ENCODE assay signal across 8 cellular contexts in genomic region chr14:24299255-24300191, GRCh38. TPM values are rescaled to one million over a fixed set of nuclear protein-coding genes. Genes with fewer than 3 reads are reported as not detected.
A peak's percentile ranks its signal among the peaks of the same experiment; 100 is the strongest.
DNase-seq lines count a peak whose midpoint lies in the region; ATAC-seq, FAIRE-seq and TF ChIP-seq lines count a peak whose summit lies in the region.

TSS of gene DHRS1 (minus strand) at chr14:24299780. CDS start at chr14:24299106, 674 bp downstream.
TSS of gene NOP9 (plus strand) at chr14:24299850. CDS start at chr14:24299955, 105 bp downstream.

- in situ Hi-C loops in HepG2 (cut with HindIII; ENCODE audit: extremely low pct_ligation_motif_present, low pct_unique_long_range_greater_than_20kb) = loop anchor here (5.0 kb wide), 1 partner anchor 57 kb away; the partner anchor contains the start of gene TINF2

- H3K9me3 Mint-ChIP-seq in dendritic cell treated with granulocyte-macrophage colony-stimulating factor and Interleukin-4, amounts not matched to agents 40 ng/mL and 50 ng/mL, for 4 days = no peaks in the 10 kb centered on the region

- H3K27me3 ChIP-seq in HepG2 (ENCODE audit: control insufficient read depth in 1 of 2, insufficient read depth in 2 of 2, low read length in 2 of 2) = no peaks in the 10 kb centered on the region; a peak in 1 of 5 replicates

- peak; percentile 54; the same call in 1 of the 2 replicates for TF ChIP-seq RAD21 in HepG2 (CRISPR knock-in tag; IDR thresholded peaks at IDR 0.05)

- intact Hi-C loops in dendritic cell treated with granulocyte-macrophage colony-stimulating factor and Interleukin-4, amounts not matched to agents 40 ng/mL and 50 ng/mL, for 4 days (cut with micrococcal nuclease) = no loop called here
- intact Hi-C loops in HepG2 (cut with micrococcal nuclease; ENCODE audit: unreplicated experiment) = loop anchor here (1.0 to 10.0 kb wide), 3 partner anchors 8 to 995 kb away; partner anchors contain the start of genes BCL2L2, CIDEB, EMC9 and PPP1R3E

- peak within 1 kb of the TSS; percentile 88 for H3K4me3 Mint-ChIP-seq in dendritic cell treated with granulocyte-macrophage colony-stimulating factor and Interleukin-4, amounts not matched to agents 40 ng/mL and 50 ng/mL, for 4 days

- H3K4me2 ChIP-seq in HepG2 (ENCODE audit: low read depth, low read length) = peak within 1 kb of the TSS; percentile 99

- peaks cover 81% of the 10 kb centered on the region for H3K36me3 Mint-ChIP-seq in dendritic cell treated with granulocyte-macrophage colony-stimulating factor and Interleukin-4, amounts not matched to agents 40 ng/mL and 50 ng/mL, for 4 days (ENCODE audit: low read depth)

- H3K9ac ChIP-seq in HepG2 (ENCODE audit: insufficient read depth, low read depth, low read length) = peak within 1 kb of the TSS; percentile 92

- peak in 1 of 2 experiments; percentile 88; a peak in 2 of 4 replicates for TF ChIP-seq POLR2A in HepG2 (IDR thresholded peaks at IDR 0.05; ENCODE audit: insufficient read depth in 1 of 2, low read depth in 2 of 2, low read length in 2 of 2)

- ATAC-seq in GM19025 (IDR thresholded peaks at IDR 0.05; ENCODE audit: low read depth, unreplicated experiment) (peak; percentile 61), HG03342 (IDR thresholded peaks at IDR 0.05; ENCODE audit: unreplicated experiment) (peak; percentile 51), HepG2 (peak; percentile 80)

- POLR2A ChIA-PET in HepG2 (lab: Yijun Ruan, JAX) = interaction anchor here (0.6 to 24.7 kb wide), 35 partner anchors 9 to 541 kb away, joined by 3 to 850 read pairs (median 6); partner anchors contain the start of genes CBLN3, CHMP4A, CIDEB and DCAF11

- FAIRE-seq in HepG2 (lab: Jason Lieb, UNC) = peak; percentile 74

- peaks cover 39% of the 10 kb centered on the region for H3K79me2 ChIP-seq in HepG2 (ENCODE audit: insufficient read depth, low read length)

- H3K36me3 ChIP-seq in HepG2 (replicated peaks in 1 of 2; ENCODE audit: control insufficient read depth in 1 of 2, insufficient read depth in 2 of 2, low read length in 2 of 2) = peaks cover 44 to 55% of the 10 kb centered on the region in 2 experiments

- CTCF ChIA-PET in HepG2 (lab: Yijun Ruan, JAX; ENCODE audit: low intra/inter-chr PET ratio, low total read pairs) = interaction anchor here (1.6 to 5.7 kb wide), 5 partner anchors 9 to 86 kb away, joined by 4 to 217 read pairs (median 44); partner anchors contain the start of genes CHMP4A, CIDEB, LTB4R2 and MDP1

- under 1% methylated on average over 58 of the region's 75 CpGs for WGBS in HepG2 (ENCODE audit: low lambda C conversion rate)

- H3K4me3 ChIP-seq in HepG2 (replicated peaks in 1 of 3; ENCODE audit: insufficient read depth in 1 of 3, low read depth in 2 of 3, low read length in 3 of 3) = peak within 1 kb of the TSS; percentile 79 to 98 (median 89)

- TF ChIP-seq CTCF in HepG2 (CRISPR knock-in tag; IDR thresholded peaks at IDR 0.05) = peak; percentile 53

- H2AFZ ChIP-seq in HepG2 (ENCODE audit: low read length) = no peak within 1 kb of the TSS

- TF ChIP-seq EP300 in HepG2 (IDR thresholded peaks at IDR 0.05; ENCODE audit: low read depth in 2 of 2, low read length in 2 of 2) (peak; percentile 63 to 81; a peak in 3 of 4 replicates), HepG2 (CRISPR knock-in tag; IDR thresholded peaks at IDR 0.05; ENCODE audit: borderline replicate concordance) (peak; percentile 63; the same call in 1 of the 2 replicates)

- H3K4me1 ChIP-seq in HepG2 (ENCODE audit: insufficient read depth, low read length) = peaks cover 45% of the 10 kb centered on the region

- H4K20me1 ChIP-seq in HepG2 (ENCODE audit: insufficient read depth, low read length) = 0 out of 2 replicates have a peak, but pooled peaks cover 4% of the 10 kb centered on the region

- H3K27ac Mint-ChIP-seq in dendritic cell treated with granulocyte-macrophage colony-stimulating factor and Interleukin-4, amounts not matched to agents 40 ng/mL and 50 ng/mL, for 4 days = peak within 1 kb of the TSS; percentile 88

- H3K27me3 Mint-ChIP-seq in dendritic cell treated with granulocyte-macrophage colony-stimulating factor and Interleukin-4, amounts not matched to agents 40 ng/mL and 50 ng/mL, for 4 days = no peaks in the 10 kb centered on the region

- peaks cover 43% of the 10 kb centered on the region for H3K4me1 Mint-ChIP-seq in dendritic cell treated with granulocyte-macrophage colony-stimulating factor and Interleukin-4, amounts not matched to agents 40 ng/mL and 50 ng/mL, for 4 days (ENCODE audit: low read depth)

- no peaks in the 10 kb centered on the region for H3K9me3 ChIP-seq in HepG2 (ENCODE audit: low read length)

- H3K27ac ChIP-seq in HepG2 (ENCODE audit: extremely low read length, insufficient read depth, low read length) = peak within 1 kb of the TSS; percentile 83

- BruUV-seq in HepG2 (replicated peaks; lab: Mats Ljungman, UMichigan) = TSS peak; percentile 67

- DNase-seq in AML-193 (lab: John Stamatoyannopoulos, UW) (peak; percentile 72 to 84), NCI-H510A treated with DMSO at 0.1 percent for 48 hours (lab: John Stamatoyannopoulos, UW) (peak; percentile 89), HepG2 (ENCODE audit: low spot score) (peak; percentile 93)
- peak; percentile 94 for DNase-seq in activated CD4-positive, alpha-beta T cell treated with anti-CD3 and anti-CD28 coated beads, Interleukin-2, amount 50 U/mL, for 1 hour
- peak; percentile 94 to 96 for DNase-seq in stimulated activated CD4-positive, alpha-beta T cell treated with anti-CD3 and anti-CD28 coated beads, Interleukin-2, amount 100 ng/mL, for 48 hours

RNA-seq across cellular contexts. Expression of gene DHRS1, which starts in this region (rescaled TPM):
- 46.3 and 60.8 TPM in 2 replicates for total RNA-seq in HepG2 (2016; rRNA removed; fragmentation: Illumina TruSeq; extraction: Trizol)
- total RNA-seq in HepG2 (2016; cell fraction: cytosol; rRNA removed; fragmentation: Illumina TruSeq; extraction: Trizol; ENCODE audit: low read depth) = 11.6 and 11.9 TPM in 2 replicates
- total RNA-seq in HepG2 (2016; cell fraction: insoluble cytoplasmic fraction; rRNA removed; fragmentation: Illumina TruSeq; extraction: Trizol) = 42.0 and 55.8 TPM in 2 replicates
- 12.0 and 12.3 TPM in 2 replicates for total RNA-seq in HepG2 (2016; cell fraction: membrane; rRNA removed; fragmentation: Illumina TruSeq; extraction: Trizol)
- total RNA-seq in HepG2 (2016; cell fraction: nucleus; rRNA removed; fragmentation: Illumina TruSeq; extraction: Trizol) = 49.1 and 52.1 TPM in 2 replicates
- polyA plus RNA-seq in HepG2 (2011; rRNA removed) = 49.8 and 52.2 TPM in 2 replicates
- polyA plus RNA-seq in HepG2 (2011; cell fraction: cytosol; rRNA removed) = 67.8 and 85.2 TPM in 2 replicates
- polyA plus RNA-seq in HepG2 (2011; cell fraction: nucleus; rRNA removed) = 332 and 353 TPM in 2 replicates
- 61.8 and 63.4 TPM in 2 replicates for polyA plus RNA-seq in HepG2 (2012)
- polyA plus RNA-seq in HepG2 (2016; cell fraction: cytosol; fragmentation: Illumina TruSeq; extraction: Trizol; ENCODE audit: low read depth) = 5.3 and 7.0 TPM in 2 replicates
- polyA plus RNA-seq in HepG2 (2016; cell fraction: insoluble cytoplasmic fraction; fragmentation: Illumina TruSeq; extraction: Trizol; ENCODE audit: low read depth) = 57.6 and 62.6 TPM in 2 replicates
- 8.9 and 12.3 TPM in 2 replicates for polyA plus RNA-seq in HepG2 (2016; cell fraction: membrane; fragmentation: Illumina TruSeq; extraction: Trizol; ENCODE audit: low read depth)
- 109 and 114 TPM in 2 replicates for polyA plus RNA-seq in HepG2 (2016; cell fraction: nucleus; fragmentation: Illumina TruSeq; extraction: Trizol; ENCODE audit: insufficient read depth, low read depth)
- 61.8 and 172 TPM in 2 replicates for polyA minus RNA-seq in HepG2 (2011; rRNA and poly(A)+ RNA removed; ENCODE audit: low replicate concordance)
- 39.8 and 45.8 TPM in 2 replicates for polyA minus RNA-seq in HepG2 (2011; cell fraction: cytosol; rRNA and poly(A)+ RNA removed)
- 57.2 and 59.4 TPM in 2 replicates for polyA minus RNA-seq in HepG2 (2011; cell fraction: nucleus; rRNA and poly(A)+ RNA removed)

RNA-seq across cellular contexts. Expression of gene NOP9, which starts in this region (rescaled TPM):
- 61.6 and 64.5 TPM in 2 replicates for total RNA-seq in HepG2 (2016; rRNA removed; fragmentation: Illumina TruSeq; extraction: Trizol)
- 2.7 and 3.4 TPM in 2 replicates for total RNA-seq in HepG2 (2016; cell fraction: cytosol; rRNA removed; fragmentation: Illumina TruSeq; extraction: Trizol; ENCODE audit: low read depth)
- 58.5 and 62.7 TPM in 2 replicates for total RNA-seq in HepG2 (2016; cell fraction: insoluble cytoplasmic fraction; rRNA removed; fragmentation: Illumina TruSeq; extraction: Trizol)
- total RNA-seq in HepG2 (2016; cell fraction: membrane; rRNA removed; fragmentation: Illumina TruSeq; extraction: Trizol) = 11.3 and 12.5 TPM in 2 replicates
- total RNA-seq in HepG2 (2016; cell fraction: nucleus; rRNA removed; fragmentation: Illumina TruSeq; extraction: Trizol) = 38.6 and 43.3 TPM in 2 replicates
- polyA plus RNA-seq in HepG2 (2011; rRNA removed) = 24.5 and 33.8 TPM in 2 replicates
- 19.8 and 21.2 TPM in 2 replicates for polyA plus RNA-seq in HepG2 (2011; cell fraction: cytosol; rRNA removed)
- polyA plus RNA-seq in HepG2 (2011; cell fraction: nucleus; rRNA removed) = 82.1 and 94.5 TPM in 2 replicates
- polyA plus RNA-seq in HepG2 (2012) = 28.7 and 29.6 TPM in 2 replicates
- polyA plus RNA-seq in HepG2 (2016; cell fraction: cytosol; fragmentation: Illumina TruSeq; extraction: Trizol; ENCODE audit: low read depth) = 1.9 and 2.1 TPM in 2 replicates
- polyA plus RNA-seq in HepG2 (2016; cell fraction: insoluble cytoplasmic fraction; fragmentation: Illumina TruSeq; extraction: Trizol; ENCODE audit: low read depth) = 38.5 and 40.4 TPM in 2 replicates
- 3.8 and 5.1 TPM in 2 replicates for polyA plus RNA-seq in HepG2 (2016; cell fraction: membrane; fragmentation: Illumina TruSeq; extraction: Trizol; ENCODE audit: low read depth)
- 39.2 and 41.4 TPM in 2 replicates for polyA plus RNA-seq in HepG2 (2016; cell fraction: nucleus; fragmentation: Illumina TruSeq; extraction: Trizol; ENCODE audit: insufficient read depth, low read depth)
- polyA minus RNA-seq in HepG2 (2011; rRNA and poly(A)+ RNA removed; ENCODE audit: low replicate concordance) = 80.1 and 104 TPM in 2 replicates
- polyA minus RNA-seq in HepG2 (2011; cell fraction: cytosol; rRNA and poly(A)+ RNA removed) = 32.3 and 42.1 TPM in 2 replicates
- polyA minus RNA-seq in HepG2 (2011; cell fraction: nucleus; rRNA and poly(A)+ RNA removed) = 65.5 and 77.8 TPM in 2 replicates

Comparison
In these comparisons a context has a peak if more than half of its experiments do, and no peak if none do; other contexts are left out.
1. Peak in every context shown above with its lines: DNase-seq, ATAC-seq, H3K4me3 ChIP-seq and H3K27ac ChIP-seq.